8 cellular contexts compared by ENCODE assay signal in the genomic region with DNA sequence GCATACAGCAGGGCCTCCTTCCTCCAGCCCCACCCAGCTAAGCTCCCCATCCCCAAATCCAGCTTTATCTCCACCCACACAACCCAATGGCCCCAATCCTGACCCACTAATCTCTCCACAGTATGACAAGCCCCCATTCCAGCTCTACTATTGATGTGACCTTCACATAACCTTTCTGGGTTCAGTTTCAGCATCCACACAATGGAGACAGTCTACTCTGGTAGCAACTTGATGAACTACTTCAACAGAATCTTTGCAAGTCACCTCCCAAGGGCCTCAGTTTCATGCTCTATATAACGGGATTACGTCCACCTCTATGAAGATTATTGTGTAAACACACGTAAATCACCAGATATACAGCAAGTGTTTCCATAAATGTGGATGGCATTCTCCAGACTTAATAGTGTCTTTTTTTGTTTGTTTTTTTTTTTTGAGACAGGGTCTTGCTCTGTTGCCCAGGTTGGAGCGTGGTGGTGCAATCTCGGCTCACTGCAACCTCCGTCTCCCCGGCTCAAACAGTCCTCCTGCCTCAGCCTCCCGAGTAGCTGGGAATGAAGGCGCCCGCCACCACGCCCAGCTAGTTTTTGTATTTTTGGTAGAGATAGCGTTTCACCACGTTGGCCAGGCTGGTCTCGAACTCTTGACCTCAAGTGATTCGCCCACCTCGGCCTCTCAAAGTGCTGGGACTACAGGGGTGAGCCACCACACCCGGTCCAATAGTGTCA. TPM values are rescaled to one million over a fixed set of nuclear protein-coding genes. Genes with fewer than 3 reads are reported as not detected.
DNase-seq lines count a peak whose midpoint lies in the region; ATAC-seq, FAIRE-seq and TF ChIP-seq lines count a peak whose summit lies in the region.

No MANE protein-coding gene starts in this region.

- peaks cover 29% of the 10 kb centered on the region for H4K20me1 ChIP-seq in astrocyte (ENCODE audit: insufficient read depth, low read length)

- peak overlapping the region; percentile 83 for H2AFZ ChIP-seq in astrocyte (ENCODE audit: low read depth, low read length)

- H3K4me1 Mint-ChIP-seq in astrocyte (ENCODE audit: low read depth, unreplicated experiment) (peaks cover 10% of the 10 kb centered on the region), memory B cell (peaks cover 4% of the 10 kb centered on the region)

- H3K27ac ChIP-seq in 22Rv1 = peak overlapping the region; percentile 90
- no peak overlapping the region for H3K27ac ChIP-seq in astrocyte (ENCODE audit: low read depth, low read length)

- no peaks in the 10 kb centered on the region for H3K36me3 ChIP-seq in astrocyte (ENCODE audit: insufficient read depth, low read length)

- H3K4me3 ChIP-seq in astrocyte (ENCODE audit: insufficient read depth, low read depth, low read length) = peak overlapping the region; percentile 76

- no peak for DNase-seq in HEK293T (ENCODE audit: extremely low spot score)
- DNase-seq in astrocyte (ENCODE audit: low read depth) = no peak
- no peak for DNase-seq in memory B cell (ENCODE audit: low spot score in 2 of 2)
- DNase-seq in SIG-M5 treated with dmso at 0.1 percent for 504 hours (lab: John Stamatoyannopoulos, UW; ENCODE audit: unreplicated experiment) = no peak
- no peak for DNase-seq in NCI-H1930 (lab: John Stamatoyannopoulos, UW)

- POLR2A ChIA-PET in HEK293T (lab: Yijun Ruan, JAX) = interaction anchor here (0.8 to 2.8 kb wide), 6 partner anchors 11 to 214 kb away, joined by 3 to 18 read pairs (median 5); a partner anchor contains a TSS

- H3K27me3 ChIP-seq in astrocyte (ENCODE audit: insufficient read depth, low read length) = no peaks in the 10 kb centered on the region

- no peaks in the 10 kb centered on the region for H3K9me3 ChIP-seq in astrocyte (ENCODE audit: insufficient read depth, low read depth, low read length)

- H3K36me3 Mint-ChIP-seq in astrocyte (ENCODE audit: low read depth, unreplicated experiment) (peaks cover 5% of the 10 kb centered on the region), memory B cell (no peaks in the 10 kb centered on the region)

- TF ChIP-seq CTCF in 22Rv1 (IDR thresholded peaks at IDR 0.05) = no peak
- no peak for TF ChIP-seq CTCF in astrocyte (IDR thresholded peaks at IDR 0.05; ENCODE audit: insufficient read depth, low read depth, low read length)

- peaks cover 45% of the 10 kb centered on the region for H3K79me2 ChIP-seq in astrocyte (ENCODE audit: insufficient read depth, low read length)

- H3K4me2 ChIP-seq in astrocyte (ENCODE audit: low read length) = peak overlapping the region; percentile 95

- H3K4me3 Mint-ChIP-seq in astrocyte (ENCODE audit: unreplicated experiment) (peak overlapping the region; percentile 95), memory B cell (peak overlapping the region; percentile 92)

- H3K4me1 ChIP-seq in astrocyte (ENCODE audit: insufficient read depth, low read length) = peaks cover 6% of the 10 kb centered on the region

- CTCF ChIA-PET in HEK293T (lab: Yijun Ruan, JAX) = interaction anchor here (0.6 to 1.4 kb wide), 3 partner anchors 219 to 730 kb away, joined by 3 to 5 read pairs (median 4); no protein-coding TSS in a partner anchor

- H3K27ac Mint-ChIP-seq in astrocyte (ENCODE audit: unreplicated experiment) (peak overlapping the region; percentile 97), memory B cell (no peak overlapping the region)

- FAIRE-seq in astrocyte (lab: Jason Lieb, UNC) = no peak

- ATAC-seq in memory B cell (ENCODE audit: low read depth) (no peak), GM18858 (IDR thresholded peaks at IDR 0.05; ENCODE audit: unreplicated experiment) (no peak), HG02610 (IDR thresholded peaks at IDR 0.05; ENCODE audit: unreplicated experiment) (no peak)

- H3K27me3 Mint-ChIP-seq in astrocyte (ENCODE audit: low read depth, unreplicated experiment) (no peaks in the 10 kb centered on the region), memory B cell (no peaks in the 10 kb centered on the region)

- peak overlapping the region; percentile 90 for H3K9ac ChIP-seq in astrocyte (ENCODE audit: low read length)

- H3K9me3 Mint-ChIP-seq in astrocyte (ENCODE audit: unreplicated experiment) (no peaks in the 10 kb centered on the region), memory B cell (no peaks in the 10 kb centered on the region)

TF ChIP-seq in HEK293T, 16 proteins besides CTCF, POLR2A, EP300 and RAD21:
- TF ChIP-seq LEF1 (IDR thresholded peaks at IDR 0.05; ENCODE audit: borderline replicate concordance) (no peak), ELF4 (IDR thresholded peaks at IDR 0.05) (no peak), L3MBTL2 (conservative IDR thresholded peaks at IDR 0.05) (no peak)
- TF ChIP-seq, protein P1, sequence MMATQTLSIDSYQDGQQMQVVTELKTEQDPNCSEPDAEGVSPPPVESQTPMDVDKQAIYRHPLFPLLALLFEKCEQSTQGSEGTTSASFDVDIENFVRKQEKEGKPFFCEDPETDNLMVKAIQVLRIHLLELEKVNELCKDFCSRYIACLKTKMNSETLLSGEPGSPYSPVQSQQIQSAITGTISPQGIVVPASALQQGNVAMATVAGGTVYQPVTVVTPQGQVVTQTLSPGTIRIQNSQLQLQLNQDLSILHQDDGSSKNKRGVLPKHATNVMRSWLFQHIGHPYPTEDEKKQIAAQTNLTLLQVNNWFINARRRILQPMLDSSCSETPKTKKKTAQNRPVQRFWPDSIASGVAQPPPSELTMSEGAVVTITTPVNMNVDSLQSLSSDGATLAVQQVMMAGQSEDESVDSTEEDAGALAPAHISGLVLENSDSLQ (IDR thresholded peaks at IDR 0.05) = peak; percentile 13; the same call in 1 of the 2 replicates

RNA-seq across cellular contexts. Expression of a gene that starts 1.4 kb away (rescaled TPM):
- total RNA-seq in astrocyte = 172 and 203 TPM in 2 replicates
